ENCODE assay signal across 22 cellular contexts in the genomic region with DNA sequence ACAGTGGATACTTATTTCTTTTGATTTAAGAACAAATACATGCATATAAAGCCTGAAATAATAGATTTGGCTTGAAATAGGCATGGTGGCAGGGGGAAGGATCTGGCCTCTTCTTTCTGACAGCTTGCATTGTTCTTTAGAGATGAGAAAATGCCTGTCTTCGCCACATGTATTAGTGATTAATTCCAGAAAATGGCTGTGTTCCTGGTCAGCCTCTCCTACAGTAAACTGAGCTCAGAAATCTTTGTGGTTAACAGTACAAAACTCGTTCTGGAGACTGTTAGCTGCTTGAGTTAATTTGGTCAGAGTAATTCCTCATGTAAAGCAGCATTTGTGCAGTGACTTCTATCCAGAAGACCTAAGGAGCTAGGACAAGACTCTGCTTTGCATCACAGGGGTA.
DNase-seq lines count a peak whose midpoint lies in the region; TF ChIP-seq lines count a peak whose summit lies in the region.
"Had no signal": no experiment of that assay in that cellular context is flagged by ENCODE, and none has a peak within 500 bp of the region (broad histone marks: within the 10 kb centered on the region; RNA-seq: fewer than 3 reads in every experiment).

No MANE protein-coding gene starts in this region.

- H3K36me3 ChIP-seq in BLaER1 (peaks cover 5% of the 10 kb centered on the region; the same call in 1 of the 2 replicates), neuronal stem cell (replicated peaks in 1 of 2; ENCODE audit: control insufficient read depth in 2 of 2, insufficient read depth in 2 of 2, low read length in 2 of 2) (no peaks in the 10 kb centered on the region)

- no peak overlapping the region for H2BK15ac ChIP-seq in neuronal stem cell (ENCODE audit: low read length)

- H3K4ac ChIP-seq in neuronal stem cell (ENCODE audit: low read length), result no peak overlapping the region

- no peak overlapping the region for H3K14ac ChIP-seq in neuronal stem cell (ENCODE audit: low read length)

- H3K9ac ChIP-seq in BLaER1, result peak overlapping the region; percentile 13; the same call in 1 of the 2 replicates
- no peak overlapping the region for H3K9ac ChIP-seq in neuronal stem cell (ENCODE audit: low read depth, low read length, poor library complexity)
- H3K9ac ChIP-seq: GM23248 had no signal

- H3K27me3 ChIP-seq in BLaER1, result no peaks in the 10 kb centered on the region
- no peaks in the 10 kb centered on the region for H3K27me3 ChIP-seq in neuronal stem cell (ENCODE audit: control insufficient read depth in 3 of 3, insufficient read depth in 3 of 3, low read depth in 1 of 3, low read length in 3 of 3)

- H3K4me2 ChIP-seq in BLaER1 (peak overlapping the region; percentile 80), neuronal stem cell (ENCODE audit: insufficient read depth, low read length, poor library complexity, severe bottlenecking) (no peak overlapping the region)

- no peaks in the 10 kb centered on the region for H3K79me1 ChIP-seq in neuronal stem cell (ENCODE audit: low read depth, low read length)

- H3K4me3 ChIP-seq in BLaER1 (no peak overlapping the region), astrocyte of the spinal cord (ENCODE audit: low read depth, low read length) (no peak overlapping the region), fibroblast of the aortic adventitia (ENCODE audit: low read depth, low read length) (no peak overlapping the region), neuronal stem cell (ENCODE audit: low read length in 2 of 2) (no peak overlapping the region)
- H3K4me3 ChIP-seq: GM23248, SK-N-MC had no signal

- H2AFZ ChIP-seq in neuronal stem cell (ENCODE audit: low read length), result peak overlapping the region; percentile 67
- H2AFZ ChIP-seq: GM23248 had no signal

- no peaks in the 10 kb centered on the region for H4K20me1 ChIP-seq in BLaER1

- H2AK5ac ChIP-seq in neuronal stem cell (ENCODE audit: low read depth, low read length), result no peak overlapping the region

- no peak overlapping the region for H2BK12ac ChIP-seq in neuronal stem cell (ENCODE audit: low read length)

- no peak overlapping the region for H4K91ac ChIP-seq in neuronal stem cell (ENCODE audit: low read depth, low read length, poor library complexity)

- TF ChIP-seq CTCF in astrocyte of the spinal cord (IDR thresholded peaks at IDR 0.05; ENCODE audit: low read depth, low read length), result no peak
- no peak for TF ChIP-seq CTCF in fibroblast of the aortic adventitia (IDR thresholded peaks at IDR 0.05; ENCODE audit: insufficient read depth, low read length)

- H4K8ac ChIP-seq in neuronal stem cell (ENCODE audit: low read depth, low read length), result no peak overlapping the region

- H3K9me3 ChIP-seq in BLaER1 (no peaks in the 10 kb centered on the region), neuronal stem cell (replicated peaks in 1 of 2; ENCODE audit: control insufficient read depth in 2 of 2, insufficient read depth in 1 of 2, low read depth in 1 of 2, low read length in 2 of 2) (no peaks in the 10 kb centered on the region)

- H2BK5ac ChIP-seq in neuronal stem cell (ENCODE audit: low read length), result no peak overlapping the region

- H3K18ac ChIP-seq in neuronal stem cell (ENCODE audit: low read length), result no peak overlapping the region

- H2BK120ac ChIP-seq in neuronal stem cell (ENCODE audit: low read depth, low read length), result no peak overlapping the region

- in situ Hi-C loops in astrocyte of the spinal cord (cut with HindIII; ENCODE audit: low sequenced_read_pairs) (no loop called here), ACHN (cut with HindIII; ENCODE audit: low pct_ligation_motif_present, low pct_unique_long_range_greater_than_20kb, low sequenced_read_pairs) (no loop called here)

- DNase-seq in astrocyte of the spinal cord (ENCODE audit: low read depth, low spot score) (peak; percentile 14), fibroblast of the aortic adventitia (ENCODE audit: low read depth) (peak; percentile 1), neuronal stem cell (ENCODE audit: low spot score) (no peak), KG1 (lab: John Stamatoyannopoulos, UW) (no peak), ACHN (no peak)
- DNase-seq in effector CD8-positive, alpha-beta T cell (lab: John Stamatoyannopoulos, UW), result no peak
- DNase-seq: 8988T; CD4-positive, CD25-positive, alpha-beta regulatory T cell; EL; GF-D8; HCEC 1CT; KBM-7; NCI-H1092 treated with DMSO at 0.1 percent for 48 hours; NCI-H2029 treated with DMSO at 0.1 percent for 48 hours; NCI-H226; NCI-H510A treated with DMSO at 0.1 percent for 48 hours; NK-92 treated with Interleukin-12 subunit alpha and Interleukin-12 subunit beta, amount 100 ng/mL, for 24 hours; SHP77 treated with DMSO at 0.1 percent for 48 hours had no signal

- H3K4me1 ChIP-seq in BLaER1, result peaks cover 78% of the 10 kb centered on the region
- H3K4me1 ChIP-seq in neuronal stem cell (ENCODE audit: control insufficient read depth in 2 of 2, insufficient read depth in 1 of 2, low read depth in 1 of 2, low read length in 2 of 2), result peaks cover 14 to 16% of the 10 kb centered on the region in 2 donors

- H3K27ac ChIP-seq in BLaER1 (peak overlapping the region; percentile 79; the same call in 1 of the 2 replicates), neuronal stem cell (replicated peaks; ENCODE audit: low read length) (no peak overlapping the region)
- H3K27ac ChIP-seq: GM23248, RWPE1, SK-N-MC had no signal

- no peak overlapping the region for H3K23ac ChIP-seq in neuronal stem cell (ENCODE audit: low read depth, low read length, poor library complexity)

- no CpG with 5 or more reads among the region's 2 CpGs for WGBS in neuronal stem cell (ENCODE audit: extremely low coverage in 2 of 2, insufficient read length in 2 of 2, insufficient replicate concordance in 1 of 2), 2 donors

Comparison
In these comparisons a context has a peak if more than half of its experiments do, and no peak if none do; other contexts are left out.
1. DNase-seq: peak in astrocyte of the spinal cord (single experiment) and fibroblast of the aortic adventitia (single experiment); none in neuronal stem cell (single experiment), KG1 (single experiment), ACHN (single experiment) and effector CD8-positive, alpha-beta T cell (single experiment).